8 cellular contexts compared by ENCODE assay signal in genomic region chr17:8125196-8125946, GRCh38. TPM values are rescaled to one million over a fixed set of nuclear protein-coding genes. Genes with fewer than 3 reads are reported as not detected.
A peak's percentile ranks its signal among the peaks of the same experiment; 100 is the strongest.
DNase-seq lines count a peak whose midpoint lies in the region; ATAC-seq, FAIRE-seq and TF ChIP-seq lines count a peak whose summit lies in the region.

No MANE protein-coding gene starts in this region.

- H3K4me3 ChIP-seq in K562 (peak overlapping the region; percentile 73), iPS-15b (ENCODE audit: low read depth, low read length) (peak overlapping the region; percentile 100), skeletal muscle satellite cell (ENCODE audit: low read length) (peak overlapping the region; percentile 68)

- H3K79me2 ChIP-seq in K562 (ENCODE audit: control insufficient read depth, insufficient read depth, low read length): no peaks in the 10 kb centered on the region

- intact Hi-C loops in K562 (cut with micrococcal nuclease): loop anchor here (10.0 kb wide), 1 partner anchor 291 kb away; the partner anchor contains the start of gene KDM6B

- H3K9me3 ChIP-seq in K562 (replicated peaks; ENCODE audit: control insufficient read depth, insufficient read depth, low read depth, low read length): no peaks in the 10 kb centered on the region
- no peaks in the 10 kb centered on the region for H3K9me3 ChIP-seq in iPS-15b (ENCODE audit: control insufficient read depth, insufficient read depth, low read length)
- H3K9me3 ChIP-seq in skeletal muscle satellite cell (replicated peaks; ENCODE audit: low read length): no peaks in the 10 kb centered on the region

- TF ChIP-seq CTCF in GM10248 (IDR thresholded peaks at IDR 0.05; ENCODE audit: control extremely low read depth, extremely low read depth, low read depth, missing control alignments) (no peak), K562 (IDR thresholded peaks at IDR 0.05 in 2 of 3, conservative IDR thresholded peaks at IDR 0.05 in 1 of 3; ENCODE audit: insufficient read depth in 2 of 3, low read depth in 1 of 3, low read length in 3 of 3) (no peak)

- H3K36me3 ChIP-seq in K562 (ENCODE audit: control insufficient read depth, insufficient read depth, low read length): no peaks in the 10 kb centered on the region
- H3K36me3 ChIP-seq in iPS-15b (ENCODE audit: control insufficient read depth, insufficient read depth, low read length): no peaks in the 10 kb centered on the region
- no peaks in the 10 kb centered on the region for H3K36me3 ChIP-seq in skeletal muscle satellite cell (ENCODE audit: insufficient read depth, low read length)

- in situ Hi-C loops in K562 (cut with MboI): no loop called here

- BruUV-seq in K562 (replicated peaks; lab: Mats Ljungman, UMichigan): no TSS peak

- H4K20me1 ChIP-seq in K562 (replicated peaks; ENCODE audit: control insufficient read depth, insufficient read depth, low read length): no peaks in the 10 kb centered on the region; the same call in 1 of the 2 replicates

- H3K27me3 ChIP-seq in K562 (ENCODE audit: control insufficient read depth in 2 of 2, insufficient read depth in 2 of 2, low read length in 2 of 2) (0 out of 5 replicates have a peak, but pooled peaks cover 0 to 9% of the 10 kb centered on the region in 2 experiments), iPS-15b (ENCODE audit: control insufficient read depth, insufficient read depth, low read length) (peaks cover 66% of the 10 kb centered on the region), skeletal muscle satellite cell (ENCODE audit: control insufficient read depth, insufficient read depth, low read length) (no peaks in the 10 kb centered on the region)

- 1% methylated on average over 14 of the region's 40 CpGs for WGBS in K562 (ENCODE audit: insufficient coverage, low coverage, missing lambda C conversion rate)

- TF ChIP-seq POLR2A in K562 (conservative IDR thresholded peaks at IDR 0.05): peak; percentile 49; the same call in 1 of the 2 replicates

- H3K4me1 ChIP-seq in K562 (replicated peaks in 1 of 2; ENCODE audit: control insufficient read depth in 2 of 2, insufficient read depth in 2 of 2, low read length in 2 of 2) (peaks cover 22 to 66% of the 10 kb centered on the region in 2 experiments), iPS-15b (ENCODE audit: control insufficient read depth, insufficient read depth, low read length) (peaks cover 11% of the 10 kb centered on the region), skeletal muscle satellite cell (ENCODE audit: control insufficient read depth, insufficient read depth, low read length) (peaks cover 42% of the 10 kb centered on the region)

- FAIRE-seq in K562 (lab: Jason Lieb, UNC): peak; percentile 74

- no peaks in the 10 kb centered on the region for H3K9me1 ChIP-seq in K562 (ENCODE audit: control insufficient read depth, insufficient read depth, low read length)

- ATAC-seq in K562 (peak; percentile 33), HG03439 (IDR thresholded peaks at IDR 0.05; ENCODE audit: unreplicated experiment) (no peak), GM18520 (IDR thresholded peaks at IDR 0.05; ENCODE audit: unreplicated experiment) (no peak)

- H3K4me2 ChIP-seq in K562 (ENCODE audit: insufficient read depth, low read length): peak overlapping the region; percentile 87
- peak overlapping the region; percentile 89 for H3K4me2 ChIP-seq in skeletal muscle satellite cell (ENCODE audit: low read length)

- no peak for TF ChIP-seq RAD21 in K562 (CRISPR knock-in tag; conservative IDR thresholded peaks at IDR 0.05 in 1 of 2, IDR thresholded peaks at IDR 0.05 in 1 of 2)

- CTCF ChIA-PET in GM10248 (lab: Yijun Ruan, JAX): interaction anchor here (1.0 to 3.8 kb wide), 5 partner anchors 13 to 258 kb away, joined by 3 to 43 read pairs (median 3); partner anchors contain the start of gene BORCS6
- CTCF ChIA-PET in K562 (lab: Yijun Ruan, JAX; ENCODE audit: low intra/inter-chr PET ratio): no interaction called here

- POLR2A ChIA-PET in GM10248 (lab: Yijun Ruan, JAX): interaction anchor here (0.6 to 2.1 kb wide), 2 partner anchors 47 to 48 kb away, joined by 3 to 5 read pairs; no protein-coding TSS in a partner anchor
- POLR2A ChIA-PET in K562 (lab: Yijun Ruan, JAX): interaction anchor here (1.1 kb wide), 1 partner anchor 10 kb away, joined by 4 read pairs; no protein-coding TSS in a partner anchor

- H2AFZ ChIP-seq in K562 (ENCODE audit: low read depth, low read length): peak overlapping the region; percentile 82; the same call in 1 of the 2 replicates

- TF ChIP-seq EP300 in K562 (IDR thresholded peaks at IDR 0.05; ENCODE audit: low read length): peak; percentile 51

- DNase-seq in GM10248 (ENCODE audit: extremely low spot score): peak; percentile 80
- DNase-seq in MV-4-11 (lab: John Stamatoyannopoulos, UW): peak; percentile 67
- DNase-seq in UCSD-AML1 (lab: John Stamatoyannopoulos, UW; ENCODE audit: unreplicated experiment): peak; percentile 83
- peak; percentile 72 to 80 (median 76) for DNase-seq in K562 (ENCODE audit: extremely low read depth in 1 of 4, low spot score in 3 of 4)

- peak overlapping the region; percentile 44 to 80 for H3K9ac ChIP-seq in K562 (ENCODE audit: insufficient read depth in 1 of 2, low read depth in 2 of 2, low read length in 2 of 2)
- H3K9ac ChIP-seq in iPS-15b (ENCODE audit: low read depth, low read length): no peak overlapping the region
- H3K9ac ChIP-seq in skeletal muscle satellite cell (ENCODE audit: low read depth, low read length): peak overlapping the region; percentile 47

- H3K27ac ChIP-seq in K562 (ENCODE audit: extremely low read depth, low read depth, low read length): no peak overlapping the region

RNA-seq across cellular contexts. Expression of gene HES7, which starts 1.5 kb away (rescaled TPM):
- 0.51 and 1.1 TPM in 2 replicates for total RNA-seq in K562 (2011; cell fraction: chromatin; rRNA removed; ENCODE audit: low replicate concordance)
- 0.92 and 1.2 TPM in 2 replicates for total RNA-seq in K562 (2011; cell fraction: nucleolus; rRNA removed)
- 0.66 and 1.3 TPM in 2 replicates for total RNA-seq in K562 (2011; cell fraction: nucleoplasm; rRNA removed)
- total RNA-seq in K562 (2014; rRNA removed): 0.09 and 0.45 TPM in 2 replicates
- 0.22 TPM in 1 of 2 replicates, not detected in the other for total RNA-seq in K562 (2014; rRNA removed; fragmentation: Illumina TruSeq; extraction: Trizol)
- not detected in 2 replicates for total RNA-seq in K562 (2015; rRNA removed; fragmentation: Illumina TruSeq; extraction: Trizol)
- total RNA-seq in K562 (2021): 1.1 and 2.2 TPM in 2 replicates
- polyA plus RNA-seq in K562 (2011; rRNA removed): 0.14 and 0.31 TPM in 2 replicates
- 0.16 and 0.94 TPM in 2 replicates for polyA plus RNA-seq in K562 (2011; cell fraction: cytosol; rRNA removed)
- 1.4 and 3.3 TPM in 2 replicates for polyA plus RNA-seq in K562 (2011; cell fraction: nucleus; rRNA removed)
- 0.22 and 0.29 TPM in 2 replicates for polyA plus RNA-seq in K562 (2012)
- 0.11 and 0.13 TPM in 2 replicates for polyA plus RNA-seq in K562 (2014; fragmentation: Illumina TruSeq; extraction: Trizol)
- polyA plus RNA-seq in K562 (2014; fragmentation: Nextera tagmentation; extraction: Ambion mirVana): under 1 TPM; 0.03 to 0.06 TPM
- polyA plus RNA-seq in K562 (2014; rRNA removed): 0.16 and 1.7 TPM in 2 replicates
- polyA minus RNA-seq in K562 (2011; rRNA and poly(A)+ RNA removed): 0.11 TPM in 1 of 2 replicates, not detected in the other
- not detected in 2 replicates for polyA minus RNA-seq in K562 (2011; cell fraction: cytosol; rRNA and poly(A)+ RNA removed)
- polyA minus RNA-seq in K562 (2011; cell fraction: nucleus; rRNA and poly(A)+ RNA removed): 0.56 and 0.94 TPM in 2 replicates
- under 0.01 TPM in 2 replicates for total RNA-seq in skeletal muscle satellite cell (2012; rRNA removed)

RNA-seq across cellular contexts. Expression of gene ALOXE3, which starts 7.1 kb away (rescaled TPM):
- 0.12 TPM in 1 of 2 replicates, not detected in the other for total RNA-seq in K562 (2011; cell fraction: chromatin; rRNA removed; ENCODE audit: low replicate concordance)
- total RNA-seq in K562 (2011; cell fraction: nucleolus; rRNA removed): not detected in 2 replicates
- total RNA-seq in K562 (2011; cell fraction: nucleoplasm; rRNA removed): not detected in 2 replicates
- total RNA-seq in K562 (2014; rRNA removed) (not detected in 2 replicates), K562 (2014; rRNA removed; fragmentation: Illumina TruSeq; extraction: Trizol) (not detected in 2 replicates), K562 (2015; rRNA removed; fragmentation: Illumina TruSeq; extraction: Trizol) (0.04 TPM in 1 of 2 replicates, not detected in the other), K562 (2021) (not detected in 2 replicates)
- polyA plus RNA-seq in K562 (2011; rRNA removed) (not detected in 2 replicates), K562 (2014; fragmentation: Illumina TruSeq; extraction: Trizol) (not detected in 2 replicates), K562 (2014; fragmentation: Nextera tagmentation; extraction: Ambion mirVana) (not detected), K562 (2014; rRNA removed) (0.04 TPM in 1 of 2 replicates, not detected in the other)
- polyA plus RNA-seq in K562 (2011; cell fraction: cytosol; rRNA removed): not detected in 2 replicates
- polyA plus RNA-seq in K562 (2011; cell fraction: nucleus; rRNA removed): 0.03 and 0.06 TPM in 2 replicates
- 0.14 TPM in 1 of 2 replicates, not detected in the other for polyA plus RNA-seq in K562 (2012)
- not detected in 2 replicates for polyA minus RNA-seq in K562 (2011; rRNA and poly(A)+ RNA removed)
- not detected in 2 replicates for polyA minus RNA-seq in K562 (2011; cell fraction: cytosol; rRNA and poly(A)+ RNA removed)
- not detected in 2 replicates for polyA minus RNA-seq in K562 (2011; cell fraction: nucleus; rRNA and poly(A)+ RNA removed)
- under 0.01 and 0.25 TPM in 2 replicates for total RNA-seq in skeletal muscle satellite cell (2012; rRNA removed)

RNA-seq across cellular contexts. Expression of gene PER1, which starts 26.8 kb away (rescaled TPM):
- total RNA-seq in K562 (2011; cell fraction: chromatin; rRNA removed; ENCODE audit: low replicate concordance): 48.2 and 140 TPM in 2 replicates
- 69.2 and 70.9 TPM in 2 replicates for total RNA-seq in K562 (2011; cell fraction: nucleolus; rRNA removed)
- total RNA-seq in K562 (2011; cell fraction: nucleoplasm; rRNA removed): 56.7 and 63.2 TPM in 2 replicates
- total RNA-seq in K562 (2014; rRNA removed) (4.5 and 10.5 TPM in 2 replicates), K562 (2014; rRNA removed; fragmentation: Illumina TruSeq; extraction: Trizol) (1.3 and 2.1 TPM in 2 replicates), K562 (2015; rRNA removed; fragmentation: Illumina TruSeq; extraction: Trizol) (1.6 and 2.0 TPM in 2 replicates), K562 (2021) (24.4 and 26.0 TPM in 2 replicates)
- polyA plus RNA-seq in K562 (2011; rRNA removed) (3.4 and 11.1 TPM in 2 replicates), K562 (2014; fragmentation: Illumina TruSeq; extraction: Trizol) (6.7 and 11.2 TPM in 2 replicates), K562 (2014; fragmentation: Nextera tagmentation; extraction: Ambion mirVana) (under 1 TPM; 0.13 to 0.25 TPM), K562 (2014; rRNA removed) (11.0 TPM in 2 replicates)
- polyA plus RNA-seq in K562 (2011; cell fraction: cytosol; rRNA removed): 2.9 and 4.2 TPM in 2 replicates
- 21.8 and 47.2 TPM in 2 replicates for polyA plus RNA-seq in K562 (2011; cell fraction: nucleus; rRNA removed)
- 8.0 and 12.4 TPM in 2 replicates for polyA plus RNA-seq in K562 (2012)
- 3.6 and 5.6 TPM in 2 replicates for polyA minus RNA-seq in K562 (2011; rRNA and poly(A)+ RNA removed)
- polyA minus RNA-seq in K562 (2011; cell fraction: cytosol; rRNA and poly(A)+ RNA removed): 14.1 and 21.2 TPM in 2 replicates
- polyA minus RNA-seq in K562 (2011; cell fraction: nucleus; rRNA and poly(A)+ RNA removed): 17.4 and 17.8 TPM in 2 replicates
- total RNA-seq in skeletal muscle satellite cell (2012; rRNA removed): 12.7 and 28.2 TPM in 2 replicates

RNA-seq across cellular contexts. Expression of gene VAMP2, which starts 37.4 kb away (rescaled TPM):
- total RNA-seq in K562 (2011; cell fraction: chromatin; rRNA removed; ENCODE audit: low replicate concordance): 54.5 and 58.1 TPM in 2 replicates
- 32.9 and 33.8 TPM in 2 replicates for total RNA-seq in K562 (2011; cell fraction: nucleolus; rRNA removed)
- total RNA-seq in K562 (2011; cell fraction: nucleoplasm; rRNA removed): 75.0 and 137 TPM in 2 replicates
- total RNA-seq in K562 (2014; rRNA removed) (5.9 and 6.0 TPM in 2 replicates), K562 (2014; rRNA removed; fragmentation: Illumina TruSeq; extraction: Trizol) (4.8 and 5.5 TPM in 2 replicates), K562 (2015; rRNA removed; fragmentation: Illumina TruSeq; extraction: Trizol) (4.4 and 4.9 TPM in 2 replicates), K562 (2021) (17.5 and 23.4 TPM in 2 replicates)
- polyA plus RNA-seq in K562 (2011; rRNA removed) (13.4 and 22.8 TPM in 2 replicates), K562 (2014; fragmentation: Illumina TruSeq; extraction: Trizol) (28.1 and 31.8 TPM in 2 replicates), K562 (2014; fragmentation: Nextera tagmentation; extraction: Ambion mirVana) (1 to 10 TPM; 2.3 to 3.2 TPM), K562 (2014; rRNA removed) (22.9 and 23.3 TPM in 2 replicates)
- polyA plus RNA-seq in K562 (2011; cell fraction: cytosol; rRNA removed): 13.3 and 24.8 TPM in 2 replicates
- polyA plus RNA-seq in K562 (2011; cell fraction: nucleus; rRNA removed): 83.4 and 84.6 TPM in 2 replicates
- polyA plus RNA-seq in K562 (2012): 24.0 and 57.3 TPM in 2 replicates
- 4.4 and 4.6 TPM in 2 replicates for polyA minus RNA-seq in K562 (2011; rRNA and poly(A)+ RNA removed)
- polyA minus RNA-seq in K562 (2011; cell fraction: cytosol; rRNA and poly(A)+ RNA removed): 4.1 and 5.7 TPM in 2 replicates
- 10.6 and 12.4 TPM in 2 replicates for polyA minus RNA-seq in K562 (2011; cell fraction: nucleus; rRNA and poly(A)+ RNA removed)
- total RNA-seq in skeletal muscle satellite cell (2012; rRNA removed): 2.0 and 5.5 TPM in 2 replicates

RNA-seq across cellular contexts. Expression of gene ALOX12B, which starts 37.9 kb away (rescaled TPM):
- total RNA-seq in K562 (2011; cell fraction: chromatin; rRNA removed; ENCODE audit: low replicate concordance): not detected in 2 replicates
- not detected in 2 replicates for total RNA-seq in K562 (2011; cell fraction: nucleolus; rRNA removed)
- not detected in 2 replicates for total RNA-seq in K562 (2011; cell fraction: nucleoplasm; rRNA removed)
- total RNA-seq in K562 (2014; rRNA removed) (not detected in 2 replicates), K562 (2014; rRNA removed; fragmentation: Illumina TruSeq; extraction: Trizol) (not detected in 2 replicates), K562 (2015; rRNA removed; fragmentation: Illumina TruSeq; extraction: Trizol) (not detected in 2 replicates), K562 (2021) (not detected in 2 replicates)
- polyA plus RNA-seq in K562 (2011; rRNA removed) (not detected in 2 replicates), K562 (2014; fragmentation: Illumina TruSeq; extraction: Trizol) (not detected in 2 replicates), K562 (2014; fragmentation: Nextera tagmentation; extraction: Ambion mirVana) (not detected), K562 (2014; rRNA removed) (not detected in 2 replicates)
- not detected in 2 replicates for polyA plus RNA-seq in K562 (2011; cell fraction: cytosol; rRNA removed)
- not detected in 2 replicates for polyA plus RNA-seq in K562 (2011; cell fraction: nucleus; rRNA removed)
- polyA plus RNA-seq in K562 (2012): not detected in 2 replicates
- not detected in 2 replicates for polyA minus RNA-seq in K562 (2011; rRNA and poly(A)+ RNA removed)
- not detected in 2 replicates for polyA minus RNA-seq in K562 (2011; cell fraction: cytosol; rRNA and poly(A)+ RNA removed)
- polyA minus RNA-seq in K562 (2011; cell fraction: nucleus; rRNA and poly(A)+ RNA removed): not detected in 2 replicates
- total RNA-seq in skeletal muscle satellite cell (2012; rRNA removed): under 0.01 TPM in 1 of 2 replicates, not detected in the other
